Comparison of ENCODE assay signal across 26 cellular contexts in genomic region chr18:50232419-50232818, GRCh38.
"Had no signal": no experiment of that assay in that cellular context is flagged by ENCODE, and none has a peak within 500 bp of the region (broad histone marks: within the 10 kb centered on the region; RNA-seq: fewer than 3 reads in every experiment).

No MANE protein-coding gene starts in this region.

- H3K4me1 ChIP-seq: adrenal gland, body of pancreas, colonic mucosa, uterus had no signal

- H3K4me1 Mint-ChIP-seq: activated naive CD8-positive, alpha-beta T cell treated with anti-CD3 and anti-CD28 coated beads for 36 hours; natural killer cell had no signal

- H3K9me3 Mint-ChIP-seq: activated naive CD4-positive, alpha-beta T cell treated with anti-CD3 and anti-CD28 coated beads for 36 hours; activated naive CD8-positive, alpha-beta T cell treated with anti-CD3 and anti-CD28 coated beads for 36 hours; memory B cell; natural killer cell; stimulated activated memory B cell treated with anti-CD40 and anti-IgM and Interleukin-4, amounts not matched to agents 10 μg/mL and 1 μg/mL and 100 μg/mL, for 72 hours; stimulated activated naive CD8-positive, alpha-beta T cell treated with anti-CD3 and anti-CD28 coated beads, Interleukin-15, amount 100 ng/mL, for 72 hours; type B pancreatic cell had no signal

- H3K27ac ChIP-seq: adrenal gland, body of pancreas, colonic mucosa, dorsolateral prefrontal cortex, ovary, skin epidermis, uterus, VCaP had no signal

- H3K27ac Mint-ChIP-seq: activated naive CD4-positive, alpha-beta T cell treated with anti-CD3 and anti-CD28 coated beads for 36 hours; activated naive CD8-positive, alpha-beta T cell treated with anti-CD3 and anti-CD28 coated beads for 36 hours; memory B cell; natural killer cell; progenitor cell of endocrine pancreas; stimulated activated memory B cell treated with anti-CD40 and anti-IgM and Interleukin-4, amounts not matched to agents 10 μg/mL and 1 μg/mL and 100 μg/mL, for 72 hours; type B pancreatic cell had no signal

- H3K9me3 ChIP-seq: adrenal gland, body of pancreas, colonic mucosa, ovary, uterus had no signal

- DNase-seq: activated CD8-positive, alpha-beta memory T cell treated with anti-CD3 and anti-CD28 coated beads for 24 hours; activated effector memory CD4-positive, alpha-beta T cell treated with Interleukin-2 at 50 U/mL for 16 hours; activated naive CD8-positive, alpha-beta T cell treated with anti-CD3 and anti-CD28 coated beads for 36 hours; adrenal gland; aorta; body of pancreas; cerebellar nuclear complex; colonic mucosa; effector memory CD4-positive, alpha-beta T cell; foreskin melanocyte; left cardiac atrium; natural killer cell; ovary; stimulated activated CD4-positive, alpha-beta T cell treated with anti-CD3 and anti-CD28 coated beads, Interleukin-4, amount 100 ng/mL, for 24 hours; stimulated activated naive CD8-positive, alpha-beta T cell treated with anti-CD3 and anti-CD28 coated beads, Interleukin-15, amount 100 ng/mL, for 72 hours; substantia nigra; uterus had no signal

- H3K27me3 ChIP-seq: body of pancreas, colonic mucosa, dorsolateral prefrontal cortex, ovary, uterus had no signal

- H3K4me3 ChIP-seq: adrenal gland, body of pancreas, colonic mucosa, dorsolateral prefrontal cortex, ovary, skin epidermis, uterus had no signal

- H3K36me3 ChIP-seq: adrenal gland, colonic mucosa, ovary, uterus had no signal

- H3K36me3 Mint-ChIP-seq: activated naive CD8-positive, alpha-beta T cell treated with anti-CD3 and anti-CD28 coated beads for 36 hours; memory B cell; natural killer cell; stimulated activated memory B cell treated with anti-CD40 and anti-IgM and Interleukin-4, amounts not matched to agents 10 μg/mL and 1 μg/mL and 100 μg/mL, for 72 hours had no signal

- H3K4me3 Mint-ChIP-seq: activated naive CD4-positive, alpha-beta T cell treated with anti-CD3 and anti-CD28 coated beads for 36 hours; activated naive CD8-positive, alpha-beta T cell treated with anti-CD3 and anti-CD28 coated beads for 36 hours; memory B cell; natural killer cell; stimulated activated memory B cell treated with anti-CD40 and anti-IgM and Interleukin-4, amounts not matched to agents 10 μg/mL and 1 μg/mL and 100 μg/mL, for 72 hours; stimulated activated naive CD8-positive, alpha-beta T cell treated with anti-CD3 and anti-CD28 coated beads, Interleukin-15, amount 100 ng/mL, for 72 hours; type B pancreatic cell had no signal

- H3K27me3 Mint-ChIP-seq: progenitor cell of endocrine pancreas had no signal

- ATAC-seq: body of pancreas; left cardiac atrium; natural killer cell; sciatic nerve; stimulated activated memory B cell treated with anti-CD40 and anti-IgM and Interleukin-4, amounts not matched to agents 10 μg/mL and 1 μg/mL and 100 μg/mL, for 72 hours; stimulated activated naive CD8-positive, alpha-beta T cell treated with anti-CD3 and anti-CD28 coated beads, Interleukin-15, amount 100 ng/mL, for 72 hours had no signal
